3 cellular contexts compared by ENCODE assay signal in genomic region chr5:180136661-180137381, GRCh38.
TF ChIP-seq lines count a peak whose summit lies in the region.

No MANE protein-coding gene starts in this region.

TF ChIP-seq in A549, 52 proteins besides CTCF, POLR2A, EP300 and RAD21:
- no peak for TF ChIP-seq ZC3H11A (IDR thresholded peaks at IDR 0.05)
- no peak for TF ChIP-seq TFCP2L1 (CRISPR knock-in tag; IDR thresholded peaks at IDR 0.05)
- TF ChIP-seq, protein P1, sequence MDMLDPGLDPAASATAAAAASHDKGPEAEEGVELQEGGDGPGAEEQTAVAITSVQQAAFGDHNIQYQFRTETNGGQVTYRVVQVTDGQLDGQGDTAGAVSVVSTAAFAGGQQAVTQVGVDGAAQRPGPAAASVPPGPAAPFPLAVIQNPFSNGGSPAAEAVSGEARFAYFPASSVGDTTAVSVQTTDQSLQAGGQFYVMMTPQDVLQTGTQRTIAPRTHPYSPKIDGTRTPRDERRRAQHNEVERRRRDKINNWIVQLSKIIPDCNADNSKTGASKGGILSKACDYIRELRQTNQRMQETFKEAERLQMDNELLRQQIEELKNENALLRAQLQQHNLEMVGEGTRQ (IDR thresholded peaks at IDR 0.05): 0 out of 2 replicates have a peak, but pooled peaks have one; percentile 20
- TF ChIP-seq, protein P2, sequence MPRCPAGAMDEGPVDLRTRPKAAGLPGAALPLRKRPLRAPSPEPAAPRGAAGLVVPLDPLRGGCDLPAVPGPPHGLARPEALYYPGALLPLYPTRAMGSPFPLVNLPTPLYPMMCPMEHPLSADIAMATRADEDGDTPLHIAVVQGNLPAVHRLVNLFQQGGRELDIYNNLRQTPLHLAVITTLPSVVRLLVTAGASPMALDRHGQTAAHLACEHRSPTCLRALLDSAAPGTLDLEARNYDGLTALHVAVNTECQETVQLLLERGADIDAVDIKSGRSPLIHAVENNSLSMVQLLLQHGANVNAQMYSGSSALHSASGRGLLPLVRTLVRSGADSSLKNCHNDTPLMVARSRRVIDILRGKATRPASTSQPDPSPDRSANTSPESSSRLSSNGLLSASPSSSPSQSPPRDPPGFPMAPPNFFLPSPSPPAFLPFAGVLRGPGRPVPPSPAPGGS (IDR thresholded peaks at IDR 0.05): no peak
- no peak for TF ChIP-seq BHLHE40 (IDR thresholded peaks at IDR 0.05; ENCODE audit: low read depth, low read length)
- no peak for TF ChIP-seq TP53 (CRISPR knock-in tag; IDR thresholded peaks at IDR 0.05)
- TF ChIP-seq GATA3 (IDR thresholded peaks at IDR 0.05; ENCODE audit: borderline replicate concordance): no peak

TF ChIP-seq in Ishikawa, 13 proteins besides CTCF, POLR2A, EP300 and RAD21:
- no peak for TF ChIP-seq FOXM1 (IDR thresholded peaks at IDR 0.05; ENCODE audit: borderline replicate concordance, low read depth)
- no peak for TF ChIP-seq NFIC (IDR thresholded peaks at IDR 0.05)
- TF ChIP-seq USF1 (IDR thresholded peaks at IDR 0.05): peak; percentile 64; the same call in 1 of the 2 replicates

TF ChIP-seq in H1, 55 proteins besides CTCF, POLR2A, EP300 and RAD21:
- no peak for TF ChIP-seq SP2 (IDR thresholded peaks at IDR 0.05; ENCODE audit: low read length)
- TF ChIP-seq E2F6 (IDR thresholded peaks at IDR 0.05): peak; percentile 56; the same call in 1 of the 2 replicates
- TF ChIP-seq GTF2F1 (IDR thresholded peaks at IDR 0.05; ENCODE audit: borderline replicate concordance, low read depth, low read length): no peak
- TF ChIP-seq MAX (IDR thresholded peaks at IDR 0.05): peak; percentile 12; the same call in 1 of the 2 replicates
- TF ChIP-seq, protein P1 (IDR thresholded peaks at IDR 0.05; ENCODE audit: low read length): peak; percentile 40; the same call in 1 of the 2 replicates
